8 cellular contexts compared by ENCODE assay signal in the genomic region with DNA sequence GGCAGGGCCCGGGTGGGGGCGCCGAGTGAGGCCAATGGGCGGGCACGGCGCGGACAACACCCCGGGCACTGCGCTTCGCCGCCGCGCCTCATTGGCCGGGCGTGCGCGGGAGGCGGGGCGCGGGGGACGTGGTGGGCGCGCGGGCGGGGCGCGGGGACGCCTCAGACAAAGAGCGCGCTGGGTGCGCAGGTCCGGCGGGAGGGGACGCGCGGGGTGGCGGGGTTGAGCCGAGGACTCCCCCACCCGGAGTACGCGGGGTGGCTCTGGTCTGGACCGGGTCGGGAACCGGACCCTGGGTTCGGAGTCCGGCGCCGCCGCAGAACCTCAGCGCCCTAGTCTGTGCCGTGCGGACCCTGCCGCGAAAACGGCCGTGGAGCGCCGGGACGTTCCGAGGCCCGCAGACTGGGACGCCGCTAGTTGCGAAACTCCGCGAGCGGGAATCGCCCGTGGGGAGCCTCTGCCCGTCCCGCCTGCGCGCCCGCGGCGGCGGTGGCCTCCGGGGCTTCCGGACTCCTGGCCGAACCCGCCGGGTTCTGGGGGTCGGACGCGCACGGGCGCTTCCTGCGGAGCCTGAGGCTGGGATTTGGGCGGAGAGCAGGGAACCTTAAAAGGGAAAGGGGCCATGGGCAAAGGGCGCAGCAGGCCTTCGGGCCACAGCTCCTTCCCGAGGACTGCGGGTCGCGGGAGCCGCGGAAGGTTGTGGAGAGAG. TPM values are rescaled to one million over a fixed set of nuclear protein-coding genes. Genes with fewer than 3 reads are reported as not detected.
DNase-seq lines count a peak whose midpoint lies in the region; ATAC-seq lines count a peak whose summit lies in the region.

No MANE protein-coding gene starts in this region.

- H3K36me3 Mint-ChIP-seq in activated CD8-positive, alpha-beta T cell treated with anti-CD3 and anti-CD28 coated beads, Interleukin-2, amount 10 ng/mL, durations not matched to agents 7 days and 5 days (ENCODE audit: low read depth) = no peaks in the 10 kb centered on the region

- CTCF ChIA-PET in activated CD8-positive, alpha-beta T cell treated with anti-CD3 and anti-CD28 coated beads, Interleukin-2, amount 10 ng/mL, durations not matched to agents 7 days and 5 days (lab: Charles Lee) = no interaction called here

- no peaks in the 10 kb centered on the region for H3K9me3 Mint-ChIP-seq in activated CD8-positive, alpha-beta T cell treated with anti-CD3 and anti-CD28 coated beads, Interleukin-2, amount 10 ng/mL, durations not matched to agents 7 days and 5 days (ENCODE audit: insufficient read depth)

- POLR2A ChIA-PET in activated CD8-positive, alpha-beta T cell treated with anti-CD3 and anti-CD28 coated beads, Interleukin-2, amount 10 ng/mL, durations not matched to agents 7 days and 5 days (lab: Charles Lee) = no interaction called here

- peak overlapping the region; percentile 81 for H3K4me3 Mint-ChIP-seq in activated CD8-positive, alpha-beta T cell treated with anti-CD3 and anti-CD28 coated beads, Interleukin-2, amount 10 ng/mL, durations not matched to agents 7 days and 5 days

- ATAC-seq in GM19397 (IDR thresholded peaks at IDR 0.05; ENCODE audit: unreplicated experiment) (peak; percentile 90), HG03520 (IDR thresholded peaks at IDR 0.05; ENCODE audit: unreplicated experiment) (peak; percentile 81)
- peak; percentile 88 for ATAC-seq in activated CD8-positive, alpha-beta T cell treated with anti-CD3 and anti-CD28 coated beads, Interleukin-2, amount 10 ng/mL, durations not matched to agents 7 days and 5 days

- H3K4me1 Mint-ChIP-seq in activated CD8-positive, alpha-beta T cell treated with anti-CD3 and anti-CD28 coated beads, Interleukin-2, amount 10 ng/mL, durations not matched to agents 7 days and 5 days (ENCODE audit: low read depth) = peaks cover 31% of the 10 kb centered on the region

- H3K27ac Mint-ChIP-seq in activated CD8-positive, alpha-beta T cell treated with anti-CD3 and anti-CD28 coated beads, Interleukin-2, amount 10 ng/mL, durations not matched to agents 7 days and 5 days = no peak overlapping the region

- H3K27me3 Mint-ChIP-seq in activated CD8-positive, alpha-beta T cell treated with anti-CD3 and anti-CD28 coated beads, Interleukin-2, amount 10 ng/mL, durations not matched to agents 7 days and 5 days (ENCODE audit: low read depth) = peaks cover 29% of the 10 kb centered on the region

- DNase-seq in CD1c-positive myeloid dendritic cell (ENCODE audit: extremely low spot score) = peak; percentile 94
- peak; percentile 95 for DNase-seq in NCI-H774 (lab: John Stamatoyannopoulos, UW)
- peak; percentile 80 for DNase-seq in activated CD8-positive, alpha-beta T cell treated with anti-CD3 and anti-CD28 coated beads, Interleukin-2, amount 10 ng/mL, durations not matched to agents 7 days and 5 days
- DNase-seq in effector CD4-positive, alpha-beta T cell = peak; percentile 56
- peak; percentile 96 for DNase-seq in medulla oblongata (ENCODE audit: extremely low spot score)
- DNase-seq in stimulated activated CD4-positive, alpha-beta T cell treated with anti-CD3 and anti-CD28 coated beads, TNF-alpha, amount 100 ng/mL, for 24 hours (ENCODE audit: low read depth in 3 of 3) = peak; percentile 38 to 76 (median 56)

RNA-seq across cellular contexts. Expression of a gene that starts 0.4 kb away (rescaled TPM):
- 10 to 100 TPM; 29.7 to 29.9 TPM for total RNA-seq in activated CD8-positive, alpha-beta T cell treated with anti-CD3 and anti-CD28 coated beads, Interleukin-2, amount 10 ng/mL, durations not matched to agents 7 days and 5 days

RNA-seq across cellular contexts. Expression of a gene that starts 16.5 kb away (rescaled TPM):
- not detected for total RNA-seq in activated CD8-positive, alpha-beta T cell treated with anti-CD3 and anti-CD28 coated beads, Interleukin-2, amount 10 ng/mL, durations not matched to agents 7 days and 5 days

Comparison
In these comparisons a context has a peak if more than half of its experiments do, and no peak if none do; other contexts are left out.
1. Peak in every context shown above with its lines: DNase-seq and ATAC-seq.